20 cellular contexts compared by ENCODE assay signal in genomic region chr3:29919551-29919950, GRCh38.
"Had no signal": no experiment of that assay in that cellular context is flagged by ENCODE, and none has a peak within 500 bp of the region (broad histone marks: within the 10 kb centered on the region; RNA-seq: fewer than 3 reads in every experiment).

No MANE protein-coding gene starts in this region.

- H2AFZ ChIP-seq: parathyroid adenoma had no signal

- H3K4me3 Mint-ChIP-seq: natural killer cell treated with Interleukin-12 subunit alpha and Interleukin-12 subunit beta and Interleukin-15 and Interleukin-18, amount 100 ng/mL, for 72 hours had no signal

- H3K9ac ChIP-seq: parathyroid adenoma had no signal

- FAIRE-seq: islet of Langerhans had no signal

- H3K27ac ChIP-seq: epithelial cell of prostate, esophagus muscularis mucosa, gastrocnemius medialis, parathyroid adenoma, psoas muscle, skin epidermis, suprapubic skin, thyroid gland, upper lobe of left lung, uterus had no signal

- H3K36me3 Mint-ChIP-seq: natural killer cell treated with Interleukin-12 subunit alpha and Interleukin-12 subunit beta and Interleukin-15 and Interleukin-18, amount 100 ng/mL, for 72 hours had no signal

- ATAC-seq: gastrocnemius medialis; heart right ventricle; mucosa of descending colon; natural killer cell treated with Interleukin-12 subunit alpha and Interleukin-12 subunit beta and Interleukin-15 and Interleukin-18, amount 100 ng/mL, for 72 hours; psoas muscle; sciatic nerve had no signal

- DNase-seq: effector memory CD4-positive, alpha-beta T cell; gastrocnemius medialis; heart right ventricle; hypothalamus; kidney glomerular epithelial cell; mucosa of descending colon; psoas muscle; stimulated activated CD4-positive, alpha-beta T cell treated with anti-CD3 and anti-CD28 coated beads, Interleukin-12 subunit alpha, Interleukin-12 subunit beta, amount 100 ng/mL, for 4 hours; stimulated activated naive CD4-positive, alpha-beta T cell treated with Interleukin-2 at 50 U/mL for 16 hours; thyroid gland; upper lobe of left lung; uterus had no signal

- H3K4me1 ChIP-seq: gastrocnemius medialis, parathyroid adenoma, psoas muscle, thyroid gland, uterus had no signal

- H3K27ac Mint-ChIP-seq: natural killer cell treated with Interleukin-12 subunit alpha and Interleukin-12 subunit beta and Interleukin-15 and Interleukin-18, amount 100 ng/mL, for 72 hours had no signal

- H3K27me3 Mint-ChIP-seq: natural killer cell treated with Interleukin-12 subunit alpha and Interleukin-12 subunit beta and Interleukin-15 and Interleukin-18, amount 100 ng/mL, for 72 hours had no signal

- H3K4me3 ChIP-seq: esophagus muscularis mucosa, gastrocnemius medialis, heart right ventricle, mucosa of descending colon, psoas muscle, skin epidermis, suprapubic skin, thyroid gland, upper lobe of left lung, uterus had no signal

- H3K9me3 ChIP-seq: esophagus muscularis mucosa, gastrocnemius medialis, mucosa of descending colon, psoas muscle, suprapubic skin, thyroid gland, upper lobe of left lung, uterus had no signal

- H3K9me3 Mint-ChIP-seq: natural killer cell treated with Interleukin-12 subunit alpha and Interleukin-12 subunit beta and Interleukin-15 and Interleukin-18, amount 100 ng/mL, for 72 hours had no signal

- H3K36me3 ChIP-seq: esophagus muscularis mucosa, gastrocnemius medialis, heart right ventricle, suprapubic skin, thyroid gland, upper lobe of left lung, uterus had no signal

- H3K27me3 ChIP-seq: esophagus muscularis mucosa, gastrocnemius medialis, heart right ventricle, suprapubic skin, thyroid gland, upper lobe of left lung, uterus had no signal

- H3K79me2 ChIP-seq: parathyroid adenoma had no signal
